In genomic region chr6:132893772-132894490, GRCh38 we compare ENCODE assay signal across 21 cellular contexts.
"Had no signal": no experiment of that assay in that cellular context is flagged by ENCODE, and none has a peak within 500 bp of the region (broad histone marks: within the 10 kb centered on the region; RNA-seq: fewer than 3 reads in every experiment).

No MANE protein-coding gene starts in this region.

- ATAC-seq: activated CD8-positive, alpha-beta T cell treated with anti-CD3 and anti-CD28 coated beads for 36 hours; activated T-helper 17 cell treated with anti-CD3 and anti-CD28 coated beads, Interleukin-2, amount 50 U/mL, for 72 hours; left lung; right cardiac atrium had no signal

- H3K27ac ChIP-seq: dorsolateral prefrontal cortex, left lung, prostate gland, stomach had no signal

- H3K36me3 Mint-ChIP-seq: activated naive CD8-positive, alpha-beta T cell treated with anti-CD3 and anti-CD28 coated beads, Interleukin-2, amount 10 ng/mL, durations not matched to agents 7 days and 5 days; brain had no signal

- H3K4me3 ChIP-seq: dorsolateral prefrontal cortex, left lung, prostate gland, stomach had no signal

- H3K9me3 ChIP-seq: left lung, prostate gland, stomach had no signal

- H3K27me3 Mint-ChIP-seq: activated CD8-positive, alpha-beta T cell treated with anti-CD3 and anti-CD28 coated beads for 36 hours; brain had no signal

- DNase-seq: activated CD4-positive, alpha-beta T cell treated with anti-CD3 and anti-CD28 coated beads, Interleukin-2, amount 10 ng/mL, durations not matched to agents 24 days and 14 days; activated CD8-positive, alpha-beta T cell treated with anti-CD3 and anti-CD28 coated beads for 36 hours; activated naive CD4-positive, alpha-beta T cell treated with Interleukin-2 at 50 U/mL for 16 hours; activated naive CD8-positive, alpha-beta T cell treated with anti-CD3 and anti-CD28 coated beads, Interleukin-2, amount 10 ng/mL, durations not matched to agents 7 days and 5 days; activated T-cell treated with anti-CD3 and anti-CD28 coated beads, Interleukin-2, amount 50 U/mL, for 1 hour; anterior cingulate cortex; central memory CD4-positive, alpha-beta T cell; dorsolateral prefrontal cortex; foreskin melanocyte; kidney; left lung; right cardiac atrium; stimulated activated CD4-positive, alpha-beta T cell treated with anti-CD3 and anti-CD28 coated beads, Interleukin-2, amount 100 ng/mL, for 48 hours; stomach; T-helper 9 cell; trophoblast cell had no signal

- H3K27ac Mint-ChIP-seq: activated CD4-positive, alpha-beta T cell treated with anti-CD3 and anti-CD28 coated beads, Interleukin-2, amount 10 ng/mL, durations not matched to agents 24 days and 14 days; activated CD8-positive, alpha-beta T cell treated with anti-CD3 and anti-CD28 coated beads for 36 hours; activated naive CD8-positive, alpha-beta T cell treated with anti-CD3 and anti-CD28 coated beads, Interleukin-2, amount 10 ng/mL, durations not matched to agents 7 days and 5 days; activated T-helper 17 cell treated with anti-CD3 and anti-CD28 coated beads, Interleukin-2, amount 50 U/mL, for 72 hours had no signal

- H3K27me3 ChIP-seq: dorsolateral prefrontal cortex, left lung, stomach had no signal

- H3K4me1 ChIP-seq: left lung, prostate gland, stomach had no signal

- H3K36me3 ChIP-seq: left lung, prostate gland, stomach had no signal

- H3K9me3 Mint-ChIP-seq: activated CD4-positive, alpha-beta T cell treated with anti-CD3 and anti-CD28 coated beads, Interleukin-2, amount 10 ng/mL, durations not matched to agents 24 days and 14 days; activated CD8-positive, alpha-beta T cell treated with anti-CD3 and anti-CD28 coated beads for 36 hours; activated naive CD8-positive, alpha-beta T cell treated with anti-CD3 and anti-CD28 coated beads, Interleukin-2, amount 10 ng/mL, durations not matched to agents 7 days and 5 days had no signal

- H3K4me3 Mint-ChIP-seq: activated CD4-positive, alpha-beta T cell treated with anti-CD3 and anti-CD28 coated beads, Interleukin-2, amount 10 ng/mL, durations not matched to agents 24 days and 14 days; activated CD8-positive, alpha-beta T cell treated with anti-CD3 and anti-CD28 coated beads for 36 hours; activated naive CD8-positive, alpha-beta T cell treated with anti-CD3 and anti-CD28 coated beads, Interleukin-2, amount 10 ng/mL, durations not matched to agents 7 days and 5 days; activated T-helper 17 cell treated with anti-CD3 and anti-CD28 coated beads, Interleukin-2, amount 50 U/mL, for 72 hours; brain; neural crest cell had no signal

- H3K4me1 Mint-ChIP-seq: activated CD4-positive, alpha-beta T cell treated with anti-CD3 and anti-CD28 coated beads, Interleukin-2, amount 10 ng/mL, durations not matched to agents 24 days and 14 days; activated naive CD8-positive, alpha-beta T cell treated with anti-CD3 and anti-CD28 coated beads, Interleukin-2, amount 10 ng/mL, durations not matched to agents 7 days and 5 days; activated T-helper 17 cell treated with anti-CD3 and anti-CD28 coated beads, Interleukin-2, amount 50 U/mL, for 72 hours had no signal

- FAIRE-seq: colon, kidney had no signal
